Comparison of ENCODE assay signal across 8 cellular contexts in the genomic region with DNA sequence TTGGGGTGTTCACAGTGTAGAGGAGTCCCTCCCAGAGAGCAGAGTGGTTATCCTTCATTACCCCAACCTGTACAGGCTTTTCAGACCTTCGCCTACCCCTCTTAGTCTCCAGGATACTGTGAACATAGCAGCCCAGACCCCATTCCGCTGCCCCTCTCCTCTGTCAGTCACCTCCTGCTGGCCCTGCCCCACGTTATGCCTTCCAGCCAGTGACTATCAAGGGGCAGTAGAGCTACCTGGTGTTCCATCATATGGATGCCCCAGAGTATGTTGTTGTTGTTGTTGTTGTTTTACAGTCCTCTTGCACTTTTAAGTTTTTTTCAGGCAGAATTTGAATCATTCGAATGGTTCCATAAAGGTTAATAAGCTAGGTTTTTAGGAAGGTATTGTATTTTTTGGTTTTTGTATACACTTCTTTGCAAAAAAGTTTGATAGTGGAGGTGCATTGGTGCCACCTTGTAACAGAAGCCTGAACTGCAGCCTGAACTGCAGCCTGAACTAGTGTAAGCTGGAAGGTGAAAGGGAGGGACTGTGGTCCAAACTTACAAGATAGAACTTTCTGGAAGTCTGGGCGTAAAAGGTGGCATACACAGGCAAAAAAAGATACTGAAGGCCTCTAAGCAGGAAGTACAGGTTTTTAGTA.
DNase-seq lines count a peak whose midpoint lies in the region; ATAC-seq and TF ChIP-seq lines count a peak whose summit lies in the region.

No MANE protein-coding gene starts in this region.

- no peaks in the 10 kb centered on the region for H3K9me3 ChIP-seq in CD4-positive, CD25-positive, alpha-beta regulatory T cell (ENCODE audit: control insufficient read depth in 2 of 2, low read length in 2 of 2)
- no peaks in the 10 kb centered on the region for H3K9me3 ChIP-seq in uterus

- H3K36me3 ChIP-seq in CD4-positive, CD25-positive, alpha-beta regulatory T cell (ENCODE audit: control insufficient read depth, insufficient read depth, low read length): no peaks in the 10 kb centered on the region
- no peaks in the 10 kb centered on the region for H3K36me3 ChIP-seq in uterus

- intact Hi-C loops in uterus (cut with DNase I; ENCODE audit: low total_unique reads): no loop called here

- H3K27me3 Mint-ChIP-seq in CD4-positive, CD25-positive, alpha-beta regulatory T cell: no peaks in the 10 kb centered on the region

- TF ChIP-seq CTCF in fibroblast of pulmonary artery (IDR thresholded peaks at IDR 0.05; ENCODE audit: low read length, missing control alignments): peak; percentile 74
- peak in 3 of 4 experiments; percentile 25 to 42 (median 26) for TF ChIP-seq CTCF in uterus (IDR thresholded peaks at IDR 0.05)

- H3K27ac Mint-ChIP-seq in CD4-positive, CD25-positive, alpha-beta regulatory T cell: no peak overlapping the region

- H3K27me3 ChIP-seq in CD4-positive, CD25-positive, alpha-beta regulatory T cell (ENCODE audit: control insufficient read depth, insufficient read depth, low read length): no peaks in the 10 kb centered on the region
- no peaks in the 10 kb centered on the region for H3K27me3 ChIP-seq in uterus

- no peak overlapping the region for H3K27ac ChIP-seq in CD4-positive, CD25-positive, alpha-beta regulatory T cell (ENCODE audit: insufficient read depth, low read length, poor library complexity, severe bottlenecking)
- H3K27ac ChIP-seq in uterus: no peak overlapping the region

- H3K4me3 ChIP-seq in CD4-positive, CD25-positive, alpha-beta regulatory T cell (ENCODE audit: low read depth, low read length): no peak overlapping the region
- H3K4me3 ChIP-seq in fibroblast of pulmonary artery (replicated peaks; ENCODE audit: low read depth, low read length): no peak overlapping the region
- H3K4me3 ChIP-seq in uterus: no peak overlapping the region

- H3K4me1 ChIP-seq in CD4-positive, CD25-positive, alpha-beta regulatory T cell (ENCODE audit: control insufficient read depth, insufficient read depth, low read length, poor library complexity, severe bottlenecking): no peaks in the 10 kb centered on the region
- no peaks in the 10 kb centered on the region for H3K4me1 ChIP-seq in uterus

- peak in 2 of 3 donors; percentile 4 to 35 for DNase-seq in CD4-positive, CD25-positive, alpha-beta regulatory T cell
- DNase-seq in RPMI7951 (ENCODE audit: low read depth) (peak; percentile 8), fibroblast of pulmonary artery (ENCODE audit: low read depth) (peak; percentile 58), uterus (no peak), cerebellar nuclear complex (lab: John Stamatoyannopoulos, UW) (no peak), MV-4-11 (lab: John Stamatoyannopoulos, UW) (no peak)

- TF ChIP-seq POLR2A in GM18505 (IDR thresholded peaks at IDR 0.05; ENCODE audit: borderline replicate concordance, extremely low read depth, insufficient read depth, insufficient read length) (no peak), uterus (IDR thresholded peaks at IDR 0.05) (no peak)

- H3K9me3 Mint-ChIP-seq in CD4-positive, CD25-positive, alpha-beta regulatory T cell: no peaks in the 10 kb centered on the region

- ATAC-seq in CD4-positive, CD25-positive, alpha-beta regulatory T cell (ENCODE audit: low read depth in 2 of 2): no peak
- ATAC-seq in GM18505 (IDR thresholded peaks at IDR 0.05; ENCODE audit: unreplicated experiment): peak; percentile 53
- no peak for ATAC-seq in GM18907 (IDR thresholded peaks at IDR 0.05; ENCODE audit: unreplicated experiment)

- peaks cover 4% of the 10 kb centered on the region for H3K36me3 Mint-ChIP-seq in CD4-positive, CD25-positive, alpha-beta regulatory T cell

- H3K4me1 Mint-ChIP-seq in CD4-positive, CD25-positive, alpha-beta regulatory T cell: peaks cover 0 to 4% (median 0%) of the 10 kb centered on the region in 4 donors

- H3K4me3 Mint-ChIP-seq in CD4-positive, CD25-positive, alpha-beta regulatory T cell: no peak overlapping the region

Comparison
In these comparisons a context has a peak if more than half of its experiments do, and no peak if none do; other contexts are left out.
1. DNase-seq: peak in CD4-positive, CD25-positive, alpha-beta regulatory T cell (2 of 3), RPMI7951 (single experiment) and fibroblast of pulmonary artery (single experiment); none in uterus (0 of 2), cerebellar nuclear complex (0 of 2) and MV-4-11 (single experiment).